Comparison of ENCODE assay signal across 20 cellular contexts in genomic region chr2:19373352-19373751, GRCh38. TPM values are rescaled to one million over a fixed set of nuclear protein-coding genes. Genes with fewer than 3 reads are reported as not detected.
DNase-seq lines count a peak whose midpoint lies in the region; FAIRE-seq and TF ChIP-seq lines count a peak whose summit lies in the region.
"Had no signal": no experiment of that assay in that cellular context is flagged by ENCODE, and none has a peak within 500 bp of the region (broad histone marks: within the 10 kb centered on the region; RNA-seq: fewer than 3 reads in every experiment).

No MANE protein-coding gene starts in this region.

- no peaks in the 10 kb centered on the region for H3K36me3 ChIP-seq in esophagus muscularis mucosa
- no peaks in the 10 kb centered on the region for H3K36me3 ChIP-seq in spleen

- H3K9me3 ChIP-seq in esophagus muscularis mucosa, result no peaks in the 10 kb centered on the region
- H3K9me3 ChIP-seq in spleen, result peaks cover 0 to 6% (median 0%) of the 10 kb centered on the region in 8 donors

- TF ChIP-seq CTCF in esophagus muscularis mucosa (IDR thresholded peaks at IDR 0.05) (no peak), spleen (IDR thresholded peaks at IDR 0.05 in 8 of 11, conservative IDR thresholded peaks at IDR 0.05 in 3 of 11) (no peak)

- no peaks in the 10 kb centered on the region for H3K9me3 Mint-ChIP-seq in activated CD4-positive, alpha-beta T cell treated with anti-CD3 and anti-CD28 coated beads, Interleukin-2, amount 10 ng/mL, durations not matched to agents 24 days and 14 days
- H3K9me3 Mint-ChIP-seq: HFFc6 had no signal

- no peak overlapping the region for H3K4me3 ChIP-seq in esophagus muscularis mucosa
- peak overlapping the region in 1 of 8 donors; percentile 5 for H3K4me3 ChIP-seq in spleen
- H3K4me3 ChIP-seq: A549, GM23248 had no signal

- no peak for FAIRE-seq in GM19239 (lab: Jason Lieb, UNC)
- FAIRE-seq: A549, GM12891, GM18507 had no signal

- H3K4me1 ChIP-seq in esophagus muscularis mucosa (peaks cover 0 to 3% (median 1%) of the 10 kb centered on the region in 4 donors), spleen (no peaks in the 10 kb centered on the region)
- H3K4me1 ChIP-seq: A549 had no signal

- peak; percentile 28 for DNase-seq in activated CD4-positive, alpha-beta T cell treated with anti-CD3 and anti-CD28 coated beads, Interleukin-2, amount 10 ng/mL, durations not matched to agents 24 days and 14 days
- no peak for DNase-seq in activated CD4-positive, alpha-beta T cell treated with anti-CD3 and anti-CD28 coated beads, Interleukin-2, amount 50 U/mL, for 4 hours
- DNase-seq in esophagus muscularis mucosa (ENCODE audit: extremely low spot score) (peak; percentile 68), spleen (peak; percentile 53), GM19239 (ENCODE audit: insufficient read length, low spot score) (no peak), ACHN (no peak)
- DNase-seq: 8988T; C1 segment of cervical spinal cord; Calu3; CD4-positive, alpha-beta memory T cell; COR-L47; DMS53; DMS79 treated with DMSO at 0.1 percent for 48 hours; GF-D8; GM23248; H9; HFFc6 had no signal

- no peaks in the 10 kb centered on the region for H3K4me1 Mint-ChIP-seq in activated CD4-positive, alpha-beta T cell treated with anti-CD3 and anti-CD28 coated beads, Interleukin-2, amount 10 ng/mL, durations not matched to agents 24 days and 14 days
- H3K4me1 Mint-ChIP-seq: H9 had no signal

- no peak for TF ChIP-seq EP300 in esophagus muscularis mucosa (IDR thresholded peaks at IDR 0.05)

- H3K27me3 ChIP-seq in esophagus muscularis mucosa (no peaks in the 10 kb centered on the region), spleen (replicated peaks in 1 of 7) (peaks cover 0 to 41% (median 3%) of the 10 kb centered on the region in 7 donors)

- H3K36me3 Mint-ChIP-seq in activated CD4-positive, alpha-beta T cell treated with anti-CD3 and anti-CD28 coated beads, Interleukin-2, amount 10 ng/mL, durations not matched to agents 24 days and 14 days (ENCODE audit: low read depth), result no peaks in the 10 kb centered on the region
- H3K36me3 Mint-ChIP-seq: CD4-positive, alpha-beta memory T cell had no signal

- intact Hi-C loops in activated CD4-positive, alpha-beta T cell treated with anti-CD3 and anti-CD28 coated beads, Interleukin-2, amount 10 ng/mL, durations not matched to agents 24 days and 14 days (cut with micrococcal nuclease), result no loop called here
- intact Hi-C loops in esophagus muscularis mucosa (cut with DNase I), result no loop called here
- intact Hi-C loops in spleen (cut with DNase I; ENCODE audit: low total_unique reads), result loop anchor here (10.0 kb wide), 1 partner anchor 491 kb away; no protein-coding TSS in a partner anchor

- no peak overlapping the region for H3K4me3 Mint-ChIP-seq in activated CD4-positive, alpha-beta T cell treated with anti-CD3 and anti-CD28 coated beads, Interleukin-2, amount 10 ng/mL, durations not matched to agents 24 days and 14 days
- H3K4me3 Mint-ChIP-seq: CD4-positive, alpha-beta memory T cell; H9; HFFc6 had no signal

- H3K27ac ChIP-seq in esophagus muscularis mucosa (replicated peaks in 1 of 4), result no peak overlapping the region
- no peak overlapping the region for H3K27ac ChIP-seq in spleen
- H3K27ac ChIP-seq: A549, GM23248 had no signal

- WGBS in esophagus muscularis mucosa, result 98% methylated on average over 2 of the region's 2 CpGs
- WGBS in spleen, 5 donors, result 66 to 87% (median 78%) methylated on average over 2 of the region's 2 CpGs

- peaks cover 40% of the 10 kb centered on the region for H3K27me3 Mint-ChIP-seq in activated CD4-positive, alpha-beta T cell treated with anti-CD3 and anti-CD28 coated beads, Interleukin-2, amount 10 ng/mL, durations not matched to agents 24 days and 14 days

- TF ChIP-seq POLR2A in esophagus muscularis mucosa (IDR thresholded peaks at IDR 0.05; ENCODE audit: low read depth) (no peak), spleen (IDR thresholded peaks at IDR 0.05) (no peak)

- in situ Hi-C loops in ACHN (cut with HindIII; ENCODE audit: low pct_ligation_motif_present, low pct_unique_long_range_greater_than_20kb, low sequenced_read_pairs), result loop anchor here (25.0 kb wide), 1 partner anchor 489 kb away; no protein-coding TSS in a partner anchor

- H3K27ac Mint-ChIP-seq in activated CD4-positive, alpha-beta T cell treated with anti-CD3 and anti-CD28 coated beads, Interleukin-2, amount 10 ng/mL, durations not matched to agents 24 days and 14 days, result no peak overlapping the region
- H3K27ac Mint-ChIP-seq: CD4-positive, alpha-beta memory T cell; H9; HFFc6 had no signal

RNA-seq across cellular contexts. Expression of gene OSR1, which starts 14.9 kb away (rescaled TPM):
- not detected in 2 replicates for total RNA-seq in activated CD4-positive, alpha-beta T cell treated with anti-CD3 and anti-CD28 coated beads, Interleukin-2, amount 10 ng/mL, durations not matched to agents 24 days and 14 days
- total RNA-seq in esophagus muscularis mucosa (10 to 100 TPM; 50.3 to 99.6 (median 74.7) TPM), spleen (under 1 TPM in 2 of 7 donors, not detected in 5; 0.23 to 0.32 TPM)
- 1 to 10 TPM in 1 of 3 donors, under 1 TPM in 2; 0.04 to 1.4 (median 0.13) TPM for polyA plus RNA-seq in spleen
- total RNA-seq: CD4-positive, alpha-beta memory T cell had no signal
- polyA plus RNA-seq: CD4-positive, alpha-beta memory T cell had no signal

Comparison
In these comparisons a context has a peak if more than half of its experiments do, and no peak if none do; other contexts are left out.
1. DNase-seq: peak in activated CD4-positive, alpha-beta T cell treated with anti-CD3 and anti-CD28 coated beads, Interleukin-2, amount 10 ng/mL, durations not matched to agents 24 days and 14 days (single experiment), esophagus muscularis mucosa (single experiment) and spleen (single experiment); none in activated CD4-positive, alpha-beta T cell treated with anti-CD3 and anti-CD28 coated beads, Interleukin-2, amount 50 U/mL, for 4 hours (0 of 2), GM19239 (single experiment) and ACHN (single experiment).
2. RNA of gene OSR1, which starts 14.9 kb away (total RNA-seq): 50.3 to 99.6 TPM in esophagus muscularis mucosa; not detected in activated CD4-positive, alpha-beta T cell treated with anti-CD3 and anti-CD28 coated beads, Interleukin-2, amount 10 ng/mL, durations not matched to agents 24 days and 14 days and 0.23 to 0.32 TPM in spleen; every median in the first group is over 10 times any median in the second.